ENCODE assay signal across 11 cellular contexts in the genomic region with DNA sequence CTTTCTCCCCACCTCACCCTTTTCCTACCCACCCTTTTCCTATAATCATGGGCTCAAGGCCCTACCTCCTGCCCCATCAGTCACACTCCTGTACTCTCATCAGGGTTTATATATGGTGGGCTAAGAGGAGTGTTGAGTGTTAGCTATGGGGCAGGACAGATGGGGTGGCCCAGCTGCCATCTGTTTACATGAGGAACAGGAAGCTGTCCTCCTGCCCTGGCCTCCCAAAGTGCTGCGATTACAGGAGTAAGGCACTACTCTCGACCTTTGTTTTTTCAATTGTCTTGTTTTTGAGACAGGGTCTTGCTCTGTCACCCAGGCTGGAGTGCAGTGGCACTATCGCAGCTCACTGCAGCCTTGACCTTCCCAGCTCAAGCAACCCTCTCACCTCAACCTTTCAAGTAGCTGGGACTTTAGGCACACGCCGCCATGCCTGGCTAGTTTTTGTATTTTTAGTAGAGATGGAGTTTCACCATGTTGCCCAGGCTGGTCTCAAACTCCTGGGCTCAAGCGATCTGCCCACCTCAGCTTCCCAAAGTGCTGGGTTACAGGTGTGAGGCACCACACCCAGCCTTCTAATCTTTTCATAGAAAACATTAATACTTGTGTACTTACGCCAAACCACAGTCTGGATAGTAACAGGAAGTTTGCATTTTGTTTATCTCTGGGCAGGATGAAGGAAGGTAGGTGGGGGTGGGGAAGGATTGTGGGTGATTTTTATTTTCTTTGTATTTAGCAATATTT. TPM values are rescaled to one million over a fixed set of nuclear protein-coding genes. Genes with fewer than 3 reads are reported as not detected.
DNase-seq lines count a peak whose midpoint lies in the region; ATAC-seq and TF ChIP-seq lines count a peak whose summit lies in the region.
"Had no signal": no experiment of that assay in that cellular context is flagged by ENCODE, and none has a peak within 500 bp of the region (broad histone marks: within the 10 kb centered on the region; RNA-seq: fewer than 3 reads in every experiment).

No MANE protein-coding gene starts in this region.

- DNase-seq in CD8-positive, alpha-beta T cell: no peak
- DNase-seq in HFFc6 (no peak), HAP-1 (ENCODE audit: low spot score in 2 of 2) (no peak), putamen (ENCODE audit: low spot score) (no peak)
- DNase-seq in activated naive CD4-positive, alpha-beta T cell treated with anti-CD3 and anti-CD28 coated beads, Interleukin-2, amount 50 U/mL, for 72 hours (ENCODE audit: low spot score in 2 of 2): no peak
- DNase-seq in naive thymus-derived CD8-positive, alpha-beta T cell: peak in 1 of 10 donors; percentile 15
- no peak for DNase-seq in stimulated activated CD4-positive, alpha-beta T cell treated with anti-CD3 and anti-CD28 coated beads, Interleukin-4, amount 100 ng/mL, for 24 hours
- DNase-seq: NK-92 treated with Interleukin-12 subunit alpha and Interleukin-12 subunit beta, amount 100 ng/mL, for 24 hours; nucleus accumbens; tibial artery had no signal

- intact Hi-C loops in CD8-positive, alpha-beta T cell (cut with DNase I, micrococcal nuclease): loop anchor here (2.0 kb wide), 3 partner anchors 49 to 211 kb away; partner anchors contain the start of genes PHAF1 (in 1 of the 2) and TMEM208 (in 1 of the 2)

- no peaks in the 10 kb centered on the region for H3K9me3 Mint-ChIP-seq in CD8-positive, alpha-beta T cell
- no peaks in the 10 kb centered on the region for H3K9me3 Mint-ChIP-seq in HFFc6
- no peaks in the 10 kb centered on the region for H3K9me3 Mint-ChIP-seq in activated naive CD4-positive, alpha-beta T cell treated with anti-CD3 and anti-CD28 coated beads, Interleukin-2, amount 50 U/mL, for 72 hours
- H3K9me3 Mint-ChIP-seq in naive thymus-derived CD8-positive, alpha-beta T cell: no peaks in the 10 kb centered on the region

- peaks cover 55% of the 10 kb centered on the region for H3K4me1 ChIP-seq in CD8-positive, alpha-beta T cell (ENCODE audit: insufficient read depth, low read length)
- H3K4me1 ChIP-seq in HAP-1: no peaks in the 10 kb centered on the region; the same call in 1 of the 2 replicates

- no peak overlapping the region for H3K27ac ChIP-seq in CD8-positive, alpha-beta T cell (ENCODE audit: low read depth, low read length)

- CTCF ChIA-PET in CD8-positive, alpha-beta T cell (lab: Charles Lee): interaction anchor here (0.6 to 3.9 kb wide), 13 partner anchors 10 to 413 kb away, joined by 3 to 78 read pairs (median 3); partner anchors contain the start of genes MATCAP1 and NOL3

- peaks cover 6% of the 10 kb centered on the region for H3K27me3 ChIP-seq in CD8-positive, alpha-beta T cell (ENCODE audit: insufficient read depth, low read length)
- H3K27me3 ChIP-seq in HAP-1 (ENCODE audit: low read depth): no peaks in the 10 kb centered on the region

- H3K36me3 Mint-ChIP-seq in CD8-positive, alpha-beta T cell: no peaks in the 10 kb centered on the region
- H3K36me3 Mint-ChIP-seq in HFFc6 (ENCODE audit: low read depth): no peaks in the 10 kb centered on the region
- peaks cover 5 to 37% of the 10 kb centered on the region in 2 donors for H3K36me3 Mint-ChIP-seq in activated naive CD4-positive, alpha-beta T cell treated with anti-CD3 and anti-CD28 coated beads, Interleukin-2, amount 50 U/mL, for 72 hours
- H3K36me3 Mint-ChIP-seq in naive thymus-derived CD8-positive, alpha-beta T cell: peaks cover 0 to 4% (median 0%) of the 10 kb centered on the region in 3 donors

- ATAC-seq in CD8-positive, alpha-beta T cell: no peak
- no peak for ATAC-seq in activated naive CD4-positive, alpha-beta T cell treated with anti-CD3 and anti-CD28 coated beads, Interleukin-2, amount 50 U/mL, for 72 hours
- ATAC-seq in naive thymus-derived CD8-positive, alpha-beta T cell: no peak
- no peak for ATAC-seq in HG03095 (IDR thresholded peaks at IDR 0.05; ENCODE audit: unreplicated experiment)

- no peaks in the 10 kb centered on the region for H3K36me3 ChIP-seq in CD8-positive, alpha-beta T cell (ENCODE audit: insufficient read depth, low read length)
- no peaks in the 10 kb centered on the region for H3K36me3 ChIP-seq in HAP-1 (replicated peaks)
- H3K36me3 ChIP-seq: tibial artery had no signal

- TF ChIP-seq CTCF in CD8-positive, alpha-beta T cell (IDR thresholded peaks at IDR 0.05): no peak
- TF ChIP-seq CTCF in HFFc6 (IDR thresholded peaks at IDR 0.05): no peak

- in situ Hi-C loops in HAP-1 (cut with MboI; ENCODE audit: low sequenced_read_pairs): loop anchor here (10.0 kb wide), 2 partner anchors 143 to 183 kb away; no protein-coding TSS in a partner anchor

- peaks cover 56% of the 10 kb centered on the region for H3K4me1 Mint-ChIP-seq in CD8-positive, alpha-beta T cell (ENCODE audit: low read depth)
- peaks cover 9% of the 10 kb centered on the region for H3K4me1 Mint-ChIP-seq in HFFc6 (ENCODE audit: low read depth)
- peaks cover 26 to 70% (median 44%) of the 10 kb centered on the region in 4 donors for H3K4me1 Mint-ChIP-seq in naive thymus-derived CD8-positive, alpha-beta T cell

- H3K4me3 ChIP-seq in CD8-positive, alpha-beta T cell (ENCODE audit: low read depth, low read length): no peak overlapping the region
- H3K4me3 ChIP-seq in HAP-1: no peak overlapping the region

- peak overlapping the region; percentile 89 for H3K4me3 Mint-ChIP-seq in CD8-positive, alpha-beta T cell
- H3K4me3 Mint-ChIP-seq in HFFc6: peak overlapping the region; percentile 92
- peak overlapping the region; percentile 76 to 92 (median 89) for H3K4me3 Mint-ChIP-seq in naive thymus-derived CD8-positive, alpha-beta T cell

- H3K27ac Mint-ChIP-seq in CD8-positive, alpha-beta T cell: peak overlapping the region; percentile 95
- H3K27ac Mint-ChIP-seq in HFFc6: no peak overlapping the region
- H3K27ac Mint-ChIP-seq in activated naive CD4-positive, alpha-beta T cell treated with anti-CD3 and anti-CD28 coated beads, Interleukin-2, amount 50 U/mL, for 72 hours: peak overlapping the region; percentile 90 to 93
- peak overlapping the region; percentile 84 to 99 (median 93) for H3K27ac Mint-ChIP-seq in naive thymus-derived CD8-positive, alpha-beta T cell

- POLR2A ChIA-PET in CD8-positive, alpha-beta T cell (lab: Charles Lee): interaction anchor here (1.0 to 2.9 kb wide), 2 partner anchors 12 to 17 kb away, joined by 3 to 11 read pairs; partner anchors contain the start of gene NOL3
- POLR2A ChIA-PET in naive thymus-derived CD8-positive, alpha-beta T cell (lab: Charles Lee): interaction anchor here (0.5 to 3.8 kb wide), 9 partner anchors 11 to 211 kb away, joined by 3 to 20 read pairs (median 3); partner anchors contain the start of genes CBFB, MATCAP1 and NOL3

- peaks cover 15% of the 10 kb centered on the region for H3K27me3 Mint-ChIP-seq in CD8-positive, alpha-beta T cell (ENCODE audit: low read depth)
- H3K27me3 Mint-ChIP-seq in HFFc6 (ENCODE audit: insufficient read depth): peaks cover 12% of the 10 kb centered on the region
- peaks cover 5 to 25% (median 8%) of the 10 kb centered on the region in 5 donors for H3K27me3 Mint-ChIP-seq in naive thymus-derived CD8-positive, alpha-beta T cell

- H3K9me3 ChIP-seq in CD8-positive, alpha-beta T cell (ENCODE audit: low read length): no peaks in the 10 kb centered on the region
- H3K9me3 ChIP-seq in HAP-1: no peaks in the 10 kb centered on the region
- H3K9me3 ChIP-seq: tibial artery had no signal

RNA-seq across cellular contexts. Expression of gene TRADD, which starts 1.6 kb away (rescaled TPM):
- total RNA-seq in CD8-positive, alpha-beta T cell: 10 to 100 TPM; 15.5 to 17.1 TPM
- total RNA-seq in HFFc6 (2021; fragmentation: NEBNext Ultra II Directional; extraction: Animal tissue kit (Norgen Biotek cat#: 25700)): 10 to 100 TPM; 12.8 to 16.8 (median 15.8) TPM
- total RNA-seq in activated naive CD4-positive, alpha-beta T cell treated with anti-CD3 and anti-CD28 coated beads, Interleukin-2, amount 50 U/mL, for 72 hours: 10 to 100 TPM; 15.7 to 43.5 TPM
- total RNA-seq in naive thymus-derived CD8-positive, alpha-beta T cell: 10 to 100 TPM; 41.0 to 43.4 TPM
- 10 to 100 TPM; 44.9 to 49.1 (median 48.2) TPM for polyA plus RNA-seq in naive thymus-derived CD8-positive, alpha-beta T cell

RNA-seq across cellular contexts. Expression of gene FBXL8, which starts 1.7 kb away (rescaled TPM):
- total RNA-seq in CD8-positive, alpha-beta T cell: 1 to 10 TPM; 4.4 to 6.4 TPM
- 10 to 100 TPM in 1 of 6 experiments, 1 to 10 TPM in 5; 7.2 to 10.8 (median 7.8) TPM for total RNA-seq in HFFc6 (2021; fragmentation: NEBNext Ultra II Directional; extraction: Animal tissue kit (Norgen Biotek cat#: 25700))
- 10 to 100 TPM; 27.9 to 38.7 TPM for total RNA-seq in activated naive CD4-positive, alpha-beta T cell treated with anti-CD3 and anti-CD28 coated beads, Interleukin-2, amount 50 U/mL, for 72 hours
- 10 to 100 TPM in 1 of 2 experiments, 1 to 10 TPM in 1; 9.0 to 10.9 TPM for total RNA-seq in naive thymus-derived CD8-positive, alpha-beta T cell
- polyA plus RNA-seq in naive thymus-derived CD8-positive, alpha-beta T cell: 1 to 10 TPM; 1.8 to 2.8 (median 2.5) TPM

RNA-seq across cellular contexts. Expression of gene HSF4, which starts 6.5 kb away (rescaled TPM):
- 1 to 10 TPM; 5.2 to 9.5 TPM for total RNA-seq in CD8-positive, alpha-beta T cell
- 1 to 10 TPM; 3.3 to 5.5 (median 4.6) TPM for total RNA-seq in HFFc6 (2021; fragmentation: NEBNext Ultra II Directional; extraction: Animal tissue kit (Norgen Biotek cat#: 25700))
- 10 to 100 TPM; 26.0 to 58.8 TPM for total RNA-seq in activated naive CD4-positive, alpha-beta T cell treated with anti-CD3 and anti-CD28 coated beads, Interleukin-2, amount 50 U/mL, for 72 hours
- total RNA-seq in naive thymus-derived CD8-positive, alpha-beta T cell: 10 to 100 TPM in 1 of 2 experiments, 1 to 10 TPM in 1; 9.7 to 14.8 TPM
- not detected for polyA plus RNA-seq in naive thymus-derived CD8-positive, alpha-beta T cell

RNA-seq across cellular contexts. Expression of gene B3GNT9, which starts 7.3 kb away (rescaled TPM):
- 1 to 10 TPM in 1 of 2 experiments, under 1 TPM in 1; 0.58 to 1.2 TPM for total RNA-seq in CD8-positive, alpha-beta T cell
- 10 to 100 TPM; 45.7 to 55.1 (median 50.1) TPM for total RNA-seq in HFFc6 (2021; fragmentation: NEBNext Ultra II Directional; extraction: Animal tissue kit (Norgen Biotek cat#: 25700))
- 1 to 10 TPM; 3.2 to 4.7 TPM for total RNA-seq in activated naive CD4-positive, alpha-beta T cell treated with anti-CD3 and anti-CD28 coated beads, Interleukin-2, amount 50 U/mL, for 72 hours
- 1 to 10 TPM; 1.5 to 1.8 TPM for total RNA-seq in naive thymus-derived CD8-positive, alpha-beta T cell
- polyA plus RNA-seq in naive thymus-derived CD8-positive, alpha-beta T cell: 1 to 10 TPM in 1 of 3 donors, under 1 TPM in 2; 0.19 to 1.1 (median 0.28) TPM

RNA-seq across cellular contexts. Expression of gene NOL3, which starts 12.3 kb away (rescaled TPM):
- total RNA-seq in CD8-positive, alpha-beta T cell: under 1 TPM; 0.36 to 0.71 TPM
- total RNA-seq in HFFc6 (2021; fragmentation: NEBNext Ultra II Directional; extraction: Animal tissue kit (Norgen Biotek cat#: 25700)): 10 to 100 TPM; 16.1 to 20.1 (median 17.7) TPM
- total RNA-seq in activated naive CD4-positive, alpha-beta T cell treated with anti-CD3 and anti-CD28 coated beads, Interleukin-2, amount 50 U/mL, for 72 hours: 10 to 100 TPM in 1 of 2 donors, 1 to 10 TPM in 1; 9.2 to 43.4 TPM
- 1 to 10 TPM in 1 of 2 experiments, under 1 TPM in 1; 0.70 to 1.6 TPM for total RNA-seq in naive thymus-derived CD8-positive, alpha-beta T cell
- polyA plus RNA-seq in naive thymus-derived CD8-positive, alpha-beta T cell: not detected
